1 cellular context compared by ENCODE assay signal in genomic region chr1:43653339-43653738, GRCh38.
TF ChIP-seq lines count a peak whose summit lies in the region.

No MANE protein-coding gene starts in this region.

TF ChIP-seq in HepG2, 621 proteins besides CTCF, POLR2A, EP300 and RAD21:
- TF ChIP-seq ZBTB33 (CRISPR knock-in tag; IDR thresholded peaks at IDR 0.05): no peak
- no peak for TF ChIP-seq ZNF75D (CRISPR knock-in tag; IDR thresholded peaks at IDR 0.05; ENCODE audit: borderline replicate concordance)
- no peak for TF ChIP-seq GABPA (IDR thresholded peaks at IDR 0.05; ENCODE audit: low read depth, low read length)
- TF ChIP-seq GABPA (CRISPR knock-in tag; IDR thresholded peaks at IDR 0.05; ENCODE audit: low read depth): no peak
- TF ChIP-seq ZMAT3 (CRISPR knock-in tag; conservative IDR thresholded peaks at IDR 0.05): no peak
- TF ChIP-seq ZNF576 (CRISPR knock-in tag; IDR thresholded peaks at IDR 0.05): no peak
- no peak for TF ChIP-seq SP1 (IDR thresholded peaks at IDR 0.05)
- TF ChIP-seq SP1 (CRISPR knock-in tag; IDR thresholded peaks at IDR 0.05): no peak
- no peak for TF ChIP-seq KMT2B (CRISPR knock-in tag; IDR thresholded peaks at IDR 0.05)
- TF ChIP-seq STAG1 (CRISPR knock-in tag; IDR thresholded peaks at IDR 0.05): peak; percentile 26; the same call in 1 of the 2 replicates
- TF ChIP-seq ZSCAN22 (CRISPR knock-in tag; IDR thresholded peaks at IDR 0.05): peak; percentile 90; the same call in 1 of the 2 replicates
